8 cellular contexts compared by ENCODE assay signal in genomic region chr1:167059045-167059728, GRCh38. TPM values are rescaled to one million over a fixed set of nuclear protein-coding genes. Genes with fewer than 3 reads are reported as not detected.
DNase-seq lines count a peak whose midpoint lies in the region; ATAC-seq and FAIRE-seq lines count a peak whose summit lies in the region.

No MANE protein-coding gene starts in this region.

- no peaks in the 10 kb centered on the region for H3K36me3 Mint-ChIP-seq in T-helper 2 cell treated with Interferon-gamma antibody and Interleukin-4, amounts not matched to agents 5 μg/mL and 100 μg/mL, for 36 hours (ENCODE audit: low read depth)

- peak overlapping the region; percentile 100 for H2AFZ ChIP-seq in ACC112 (ENCODE audit: low read length, unreplicated experiment)

- H3K27ac ChIP-seq in ACC112 (ENCODE audit: low read depth, low read length) (no peak overlapping the region), small intestine (ENCODE audit: low read depth in 1 of 2, low read length in 1 of 2) (no peak overlapping the region)

- H3K36me3 ChIP-seq in ACC112 (ENCODE audit: insufficient read depth, low read length): no peaks in the 10 kb centered on the region
- H3K36me3 ChIP-seq in small intestine (ENCODE audit: control insufficient read depth in 2 of 2, insufficient read depth in 2 of 2, low read length in 2 of 2): peaks cover 0 to 8% of the 10 kb centered on the region in 2 donors

- H3K4me1 ChIP-seq in ACC112 (ENCODE audit: control insufficient read depth, insufficient read depth, low read length, unreplicated experiment) (peaks cover 4% of the 10 kb centered on the region), small intestine (ENCODE audit: control insufficient read depth in 2 of 2, insufficient read depth in 1 of 2, low read depth in 1 of 2, low read length in 1 of 2) (no peaks in the 10 kb centered on the region)

- H3K4me3 ChIP-seq in ACC112 (ENCODE audit: low read depth, low read length) (peak overlapping the region; percentile 41), small intestine (ENCODE audit: low read depth in 1 of 2, low read length in 2 of 2) (no peak overlapping the region)

- H3K27me3 Mint-ChIP-seq in T-helper 2 cell treated with Interferon-gamma antibody and Interleukin-4, amounts not matched to agents 5 μg/mL and 100 μg/mL, for 36 hours (ENCODE audit: low read depth): no peaks in the 10 kb centered on the region

- 16 to 24% (median 23%) methylated on average over 16 of the region's 16 CpGs for WGBS in small intestine, 3 donors

- peak; percentile 22 for DNase-seq in GM18507 (ENCODE audit: extremely low spot score, insufficient read length, low read depth)
- DNase-seq in NCI-H1092 (lab: John Stamatoyannopoulos, UW): peak; percentile 45
- DNase-seq in T-helper 2 cell treated with Interferon-gamma antibody and Interleukin-4, amounts not matched to agents 5 μg/mL and 100 μg/mL, for 36 hours (ENCODE audit: low spot score): peak; percentile 59
- peak in 52 of 58 donors; percentile 3 to 87 (median 42) for DNase-seq in anterior cingulate cortex (lab: John Stamatoyannopoulos, UW)
- DNase-seq in iPS DF 4.7 (ENCODE audit: extremely low read depth, low spot score): peak; percentile 86
- peak; percentile 56 for DNase-seq in small intestine

- H3K27me3 ChIP-seq in ACC112 (ENCODE audit: insufficient read depth, low read length) (peaks cover 12% of the 10 kb centered on the region), small intestine (ENCODE audit: control insufficient read depth in 2 of 2, insufficient read depth in 2 of 2, low read length in 2 of 2) (no peaks in the 10 kb centered on the region)

- no peak for FAIRE-seq in GM18507 (lab: Jason Lieb, UNC)
- FAIRE-seq in small intestine (lab: Jason Lieb, UNC): no peak

- H3K4me1 Mint-ChIP-seq in T-helper 2 cell treated with Interferon-gamma antibody and Interleukin-4, amounts not matched to agents 5 μg/mL and 100 μg/mL, for 36 hours (ENCODE audit: low read depth): peaks cover 7% of the 10 kb centered on the region

- H3K9me3 Mint-ChIP-seq in T-helper 2 cell treated with Interferon-gamma antibody and Interleukin-4, amounts not matched to agents 5 μg/mL and 100 μg/mL, for 36 hours: no peaks in the 10 kb centered on the region

- ATAC-seq in GM19463 (IDR thresholded peaks at IDR 0.05; ENCODE audit: unreplicated experiment): no peak

- no peak overlapping the region for H3K27ac Mint-ChIP-seq in T-helper 2 cell treated with Interferon-gamma antibody and Interleukin-4, amounts not matched to agents 5 μg/mL and 100 μg/mL, for 36 hours

- no peaks in the 10 kb centered on the region for H3K79me2 ChIP-seq in ACC112 (ENCODE audit: control insufficient read depth, insufficient read depth, low read length, unreplicated experiment)

- no peak overlapping the region for H3K4me3 Mint-ChIP-seq in T-helper 2 cell treated with Interferon-gamma antibody and Interleukin-4, amounts not matched to agents 5 μg/mL and 100 μg/mL, for 36 hours

- no peaks in the 10 kb centered on the region for H3K9me3 ChIP-seq in small intestine (ENCODE audit: control insufficient read depth, low read depth)

RNA-seq across cellular contexts. Expression of gene GPA33, which starts 31.0 kb away (rescaled TPM):
- polyA plus RNA-seq in small intestine: 100 to 1,000 TPM in 2 of 3 donors, 10 to 100 TPM in 1; 30.9 to 114 (median 111) TPM

RNA-seq across cellular contexts. Expression of gene STYXL2, which starts 34.7 kb away (rescaled TPM):
- polyA plus RNA-seq in small intestine: under 1 TPM in 2 of 3 donors, not detected in 1; 0.07 to 0.27 TPM

Comparison
In these comparisons a context has a peak if more than half of its experiments do, and no peak if none do; other contexts are left out.
1. DNase-seq: peak in every context shown above with its lines; median percentile 86 in iPS DF 4.7; 59 in T-helper 2 cell treated with Interferon-gamma antibody and Interleukin-4, amounts not matched to agents 5 μg/mL and 100 μg/mL, for 36 hours; 56 in small intestine; 45 in NCI-H1092; 42 in anterior cingulate cortex; 22 in GM18507.